1 cellular context compared by ENCODE assay signal in the genomic region with DNA sequence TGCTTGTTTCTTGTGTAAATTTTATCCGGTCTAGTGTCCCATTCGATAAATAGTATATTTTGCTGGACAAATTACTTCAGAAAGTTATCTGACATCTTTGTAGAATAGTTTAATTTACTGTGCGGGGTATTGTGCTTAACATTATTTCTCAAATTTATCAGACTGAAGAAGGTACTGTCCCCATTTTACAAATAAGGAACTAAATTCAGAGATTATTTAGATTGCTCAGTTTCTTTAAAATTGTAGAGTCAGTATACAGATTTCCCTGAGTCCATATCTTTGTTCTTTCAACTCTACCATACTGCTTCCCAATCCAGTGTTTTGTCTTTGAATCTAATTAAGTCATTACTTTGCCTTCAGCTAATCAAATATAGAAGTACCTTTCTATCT.
TF ChIP-seq lines count a peak whose summit lies in the region.

No MANE protein-coding gene starts in this region.

TF ChIP-seq in SK-N-SH, 30 proteins besides CTCF, POLR2A, EP300 and RAD21:
- TF ChIP-seq TAF1 (IDR thresholded peaks at IDR 0.05; ENCODE audit: borderline replicate concordance, low read depth, low read length) (no peak), CHD2 (IDR thresholded peaks at IDR 0.05; ENCODE audit: low read length, partially characterized antibody) (no peak), POLR2AphosphoS5 (IDR thresholded peaks at IDR 0.05; ENCODE audit: low read depth, low read length) (no peak)
